In genomic region chr14:23645504-23645811, GRCh38 we compare ENCODE assay signal across 31 cellular contexts. TPM values are rescaled to one million over a fixed set of nuclear protein-coding genes. Genes with fewer than 3 reads are reported as not detected.
"Had no signal": no experiment of that assay in that cellular context is flagged by ENCODE, and none has a peak within 500 bp of the region (broad histone marks: within the 10 kb centered on the region; RNA-seq: fewer than 3 reads in every experiment).

No MANE protein-coding gene starts in this region.

- H3K36me3 ChIP-seq: adrenal gland, esophagus squamous epithelium, gastroesophageal sphincter had no signal

- H3K9me3 ChIP-seq: adrenal gland, body of pancreas, esophagus squamous epithelium, gastroesophageal sphincter had no signal

- H3K27me3 Mint-ChIP-seq: activated CD4-positive, alpha-beta T cell treated with anti-CD3 and anti-CD28 coated beads for 36 hours; activated CD4-positive, alpha-beta T cell treated with anti-CD3 and anti-CD28 coated beads, Interleukin-2, amount 10 ng/mL, durations not matched to agents 24 days and 14 days; activated naive CD4-positive, alpha-beta T cell treated with anti-CD3 and anti-CD28 coated beads, Interleukin-2, amount 50 U/mL, for 24 hours; activated naive CD8-positive, alpha-beta T cell treated with anti-CD3 and anti-CD28 coated beads for 36 hours; activated naive CD8-positive, alpha-beta T cell treated with anti-CD3 and anti-CD28 coated beads, Interleukin-2, amount 50 U/mL, for 24 hours had no signal

- H3K27ac ChIP-seq: adrenal gland, body of pancreas, epithelial cell of prostate, esophagus squamous epithelium, gastroesophageal sphincter had no signal

- ATAC-seq: activated naive CD8-positive, alpha-beta T cell treated with anti-CD3 and anti-CD28 coated beads, Interleukin-2, amount 50 U/mL, for 24 hours; body of pancreas; gastroesophageal sphincter had no signal

- H3K9me3 Mint-ChIP-seq: activated CD4-positive, alpha-beta T cell treated with anti-CD3 and anti-CD28 coated beads, Interleukin-2, amount 10 ng/mL, durations not matched to agents 24 days and 14 days; activated naive CD4-positive, alpha-beta T cell treated with anti-CD3 and anti-CD28 coated beads for 36 hours; activated naive CD4-positive, alpha-beta T cell treated with anti-CD3 and anti-CD28 coated beads, Interleukin-2, amount 50 U/mL, for 24 hours; activated naive CD8-positive, alpha-beta T cell treated with anti-CD3 and anti-CD28 coated beads for 36 hours; activated naive CD8-positive, alpha-beta T cell treated with anti-CD3 and anti-CD28 coated beads, Interleukin-2, amount 50 U/mL, for 24 hours; activated T-helper 2 cell treated with anti-CD3 and anti-CD28 coated beads, Interferon-gamma antibody, Interleukin-2, Interleukin-4, amounts not matched to agents 10 μg/mL and 5 μg/mL and 100 μg/mL, durations not matched to agents 14 hours and 24 hours and 36 hours had no signal

- FAIRE-seq: colon, endometrium, endothelial cell of umbilical vein had no signal

- DNase-seq: activated CD4-positive, alpha-beta T cell treated with anti-CD3 and anti-CD28 coated beads, Interleukin-2, amount 10 ng/mL, durations not matched to agents 24 days and 14 days; activated CD4-positive, CD25-positive, alpha-beta regulatory T cell; activated CD4-positive, CD25-positive, alpha-beta regulatory T cell treated with anti-CD3 and anti-CD28 coated beads, Interleukin-2, amount 50 U/mL, for 72 hours; activated CD8-positive, alpha-beta memory T cell treated with anti-CD3 and anti-CD28 coated beads, Interleukin-2, amount 50 U/mL, for 4 hours; activated effector memory CD4-positive, alpha-beta T cell treated with anti-CD3 and anti-CD28 coated beads, Interleukin-2, amount 50 U/mL, for 16 hours; activated naive CD4-positive, alpha-beta T cell treated with anti-CD3 and anti-CD28 coated beads for 36 hours; activated naive CD8-positive, alpha-beta T cell treated with anti-CD3 and anti-CD28 coated beads for 36 hours; activated naive CD8-positive, alpha-beta T cell treated with anti-CD3 and anti-CD28 coated beads, Interleukin-2, amount 50 U/mL, for 24 hours; activated T-cell treated with anti-CD3 and anti-CD28 coated beads, Interleukin-2, amount 50 U/mL, for 1 hour; adrenal gland; amygdala; aorta; body of pancreas; caudate nucleus; cortex of kidney; effector CD8-positive, alpha-beta T cell; esophagus squamous epithelium; foreskin melanocyte; head of caudate nucleus; T-helper 2 cell had no signal

- H3K27ac Mint-ChIP-seq: activated CD4-positive, alpha-beta T cell treated with anti-CD3 and anti-CD28 coated beads for 36 hours; activated CD4-positive, alpha-beta T cell treated with anti-CD3 and anti-CD28 coated beads, Interleukin-2, amount 10 ng/mL, durations not matched to agents 24 days and 14 days; activated naive CD4-positive, alpha-beta T cell treated with anti-CD3 and anti-CD28 coated beads for 36 hours; activated naive CD4-positive, alpha-beta T cell treated with anti-CD3 and anti-CD28 coated beads, Interleukin-2, amount 50 U/mL, for 24 hours; activated naive CD8-positive, alpha-beta T cell treated with anti-CD3 and anti-CD28 coated beads for 36 hours; activated naive CD8-positive, alpha-beta T cell treated with anti-CD3 and anti-CD28 coated beads, Interleukin-2, amount 50 U/mL, for 24 hours; activated T-helper 2 cell treated with anti-CD3 and anti-CD28 coated beads, Interferon-gamma antibody, Interleukin-2, Interleukin-4, amounts not matched to agents 10 μg/mL and 5 μg/mL and 100 μg/mL, durations not matched to agents 14 hours and 24 hours and 36 hours had no signal

- H3K27me3 ChIP-seq: adrenal gland, body of pancreas, esophagus squamous epithelium, gastroesophageal sphincter had no signal

- H3K4me3 Mint-ChIP-seq: activated CD4-positive, alpha-beta T cell treated with anti-CD3 and anti-CD28 coated beads for 36 hours; activated CD4-positive, alpha-beta T cell treated with anti-CD3 and anti-CD28 coated beads, Interleukin-2, amount 10 ng/mL, durations not matched to agents 24 days and 14 days; activated naive CD4-positive, alpha-beta T cell treated with anti-CD3 and anti-CD28 coated beads for 36 hours; activated naive CD4-positive, alpha-beta T cell treated with anti-CD3 and anti-CD28 coated beads, Interleukin-2, amount 50 U/mL, for 24 hours; activated naive CD8-positive, alpha-beta T cell treated with anti-CD3 and anti-CD28 coated beads for 36 hours; activated naive CD8-positive, alpha-beta T cell treated with anti-CD3 and anti-CD28 coated beads, Interleukin-2, amount 50 U/mL, for 24 hours had no signal

- H3K4me1 Mint-ChIP-seq: activated CD4-positive, alpha-beta T cell treated with anti-CD3 and anti-CD28 coated beads for 36 hours; activated CD4-positive, alpha-beta T cell treated with anti-CD3 and anti-CD28 coated beads, Interleukin-2, amount 10 ng/mL, durations not matched to agents 24 days and 14 days; activated naive CD4-positive, alpha-beta T cell treated with anti-CD3 and anti-CD28 coated beads, Interleukin-2, amount 50 U/mL, for 24 hours; activated naive CD8-positive, alpha-beta T cell treated with anti-CD3 and anti-CD28 coated beads for 36 hours had no signal

- H3K4me3 ChIP-seq: adrenal gland, body of pancreas, esophagus squamous epithelium, gastroesophageal sphincter had no signal

- H3K36me3 Mint-ChIP-seq: activated naive CD4-positive, alpha-beta T cell treated with anti-CD3 and anti-CD28 coated beads, Interleukin-2, amount 50 U/mL, for 24 hours; activated naive CD8-positive, alpha-beta T cell treated with anti-CD3 and anti-CD28 coated beads for 36 hours had no signal

RNA-seq across cellular contexts. Expression of gene DHRS2, which starts 9.3 kb away (rescaled TPM):
- total RNA-seq: aorta, chondrocyte, endothelial cell of umbilical vein, fibroblast of lung, glomerular endothelial cell had no signal
